ENCODE assay signal across 1 cellular context in genomic region chr17:28527859-28528258, GRCh38.
TF ChIP-seq lines count a peak whose summit lies in the region.

No MANE protein-coding gene starts in this region.

TF ChIP-seq in SK-N-SH treated with all-trans-retinoic acid at 6 μM for 48 hours, 23 proteins besides CTCF, POLR2A, EP300 and RAD21 (continued from another document):
- TF ChIP-seq CSRNP3 (CRISPR knock-in tag; IDR thresholded peaks at IDR 0.05) (no peak), PPARA (CRISPR knock-in tag; IDR thresholded peaks at IDR 0.05; ENCODE audit: borderline replicate concordance) (no peak), ZNF70 (CRISPR knock-in tag; IDR thresholded peaks at IDR 0.05) (no peak), GLIS3 (CRISPR knock-in tag; IDR thresholded peaks at IDR 0.05) (no peak), ISL1 (CRISPR knock-in tag; IDR thresholded peaks at IDR 0.05) (no peak)
